Comparison of ENCODE assay signal across 20 cellular contexts in the genomic region with DNA sequence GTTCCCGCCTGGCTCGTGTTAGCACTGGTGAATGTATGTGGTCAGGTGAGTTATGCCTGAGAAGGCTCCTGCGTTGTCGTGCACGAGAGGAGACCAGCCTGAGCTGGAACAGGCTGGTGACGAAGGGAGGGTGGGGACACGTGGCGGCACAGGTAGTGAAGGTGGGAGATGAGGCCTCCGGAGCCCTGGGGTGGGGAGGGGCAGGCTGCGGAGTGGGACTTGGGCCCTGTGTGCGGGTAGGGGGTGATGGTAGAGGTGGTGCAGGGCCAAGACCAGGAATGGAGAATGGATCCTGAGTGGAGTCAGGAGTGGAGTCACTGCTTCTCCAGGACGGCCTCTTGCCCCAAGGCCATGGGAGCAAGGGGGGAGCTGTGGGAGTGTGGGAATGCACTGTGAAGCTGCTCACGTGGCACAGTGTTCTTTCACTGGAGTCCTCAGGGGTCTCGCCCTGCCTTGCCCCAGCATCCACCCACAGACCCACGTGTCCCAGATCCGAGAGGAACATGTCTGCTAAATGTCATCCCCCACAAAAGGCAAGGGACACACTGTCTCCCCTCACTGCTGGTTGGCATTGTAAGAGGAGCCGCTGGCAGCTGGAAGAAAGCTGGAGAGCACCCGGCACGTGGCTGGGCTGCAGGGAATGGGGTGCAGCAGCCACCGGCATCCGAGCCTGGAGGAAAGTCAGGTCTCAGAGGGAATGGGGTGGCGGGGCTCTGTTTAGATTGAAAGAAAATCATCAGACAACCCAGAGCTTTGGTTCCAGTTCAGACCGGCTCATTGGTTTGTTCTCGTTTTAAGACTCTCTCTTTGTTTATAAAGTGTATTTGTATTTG.
"Had no signal": no experiment of that assay in that cellular context is flagged by ENCODE, and none has a peak within 500 bp of the region (broad histone marks: within the 10 kb centered on the region; RNA-seq: fewer than 3 reads in every experiment).

No MANE protein-coding gene starts in this region.

- H3K27me3 Mint-ChIP-seq: activated CD4-positive, alpha-beta T cell treated with anti-CD3 and anti-CD28 coated beads, Interleukin-2, amount 10 ng/mL, durations not matched to agents 24 days and 14 days had no signal

- FAIRE-seq: endometrium, kidney had no signal

- H3K9me3 ChIP-seq: left ventricle myocardium inferior, psoas muscle, sigmoid colon, thyroid gland, uterus had no signal

- H3K4me3 Mint-ChIP-seq: activated CD4-positive, alpha-beta T cell treated with anti-CD3 and anti-CD28 coated beads, Interleukin-2, amount 10 ng/mL, durations not matched to agents 24 days and 14 days; activated naive CD8-positive, alpha-beta T cell treated with anti-CD3 and anti-CD28 coated beads, Interleukin-2, amount 10 ng/mL, durations not matched to agents 7 days and 5 days; activated T-helper 1 cell treated with anti-CD3 and anti-CD28 coated beads, Interleukin-12 subunit alpha, Interleukin-12 subunit beta, Interleukin-2, Interleukin-4 antibody, amounts not matched to agents 30 ng/mL and 10 ng/mL and 1 ng/mL, durations not matched to agents 14 hours and 24 hours and 36 hours; memory B cell; nephron progenitor cell; stimulated activated memory B cell treated with anti-CD40 and anti-IgM and Interleukin-4, amounts not matched to agents 10 μg/mL and 1 μg/mL and 100 μg/mL, for 72 hours had no signal

- H3K27ac ChIP-seq: dorsolateral prefrontal cortex, left ventricle myocardium inferior, psoas muscle, sigmoid colon, thyroid gland, uterus had no signal

- H3K9me3 Mint-ChIP-seq: activated CD4-positive, alpha-beta T cell treated with anti-CD3 and anti-CD28 coated beads, Interleukin-2, amount 10 ng/mL, durations not matched to agents 24 days and 14 days; activated naive CD8-positive, alpha-beta T cell treated with anti-CD3 and anti-CD28 coated beads, Interleukin-2, amount 10 ng/mL, durations not matched to agents 7 days and 5 days; activated T-helper 1 cell treated with anti-CD3 and anti-CD28 coated beads, Interleukin-12 subunit alpha, Interleukin-12 subunit beta, Interleukin-2, Interleukin-4 antibody, amounts not matched to agents 30 ng/mL and 10 ng/mL and 1 ng/mL, durations not matched to agents 14 hours and 24 hours and 36 hours had no signal

- H3K27me3 ChIP-seq: sigmoid colon, thyroid gland, uterus had no signal

- H3K36me3 ChIP-seq: left ventricle myocardium inferior, sigmoid colon, thyroid gland, uterus had no signal

- H3K4me1 ChIP-seq: left ventricle myocardium inferior, psoas muscle, thyroid gland, uterus had no signal

- H3K27ac Mint-ChIP-seq: activated CD4-positive, alpha-beta T cell treated with anti-CD3 and anti-CD28 coated beads, Interleukin-2, amount 10 ng/mL, durations not matched to agents 24 days and 14 days; activated naive CD8-positive, alpha-beta T cell treated with anti-CD3 and anti-CD28 coated beads, Interleukin-2, amount 10 ng/mL, durations not matched to agents 7 days and 5 days; activated T-helper 1 cell treated with anti-CD3 and anti-CD28 coated beads, Interleukin-12 subunit alpha, Interleukin-12 subunit beta, Interleukin-2, Interleukin-4 antibody, amounts not matched to agents 30 ng/mL and 10 ng/mL and 1 ng/mL, durations not matched to agents 14 hours and 24 hours and 36 hours; memory B cell; nephron progenitor cell; stimulated activated memory B cell treated with anti-CD40 and anti-IgM and Interleukin-4, amounts not matched to agents 10 μg/mL and 1 μg/mL and 100 μg/mL, for 72 hours had no signal

- H3K4me1 Mint-ChIP-seq: activated CD4-positive, alpha-beta T cell treated with anti-CD3 and anti-CD28 coated beads, Interleukin-2, amount 10 ng/mL, durations not matched to agents 24 days and 14 days; activated naive CD8-positive, alpha-beta T cell treated with anti-CD3 and anti-CD28 coated beads, Interleukin-2, amount 10 ng/mL, durations not matched to agents 7 days and 5 days; nephron progenitor cell; stimulated activated memory B cell treated with anti-CD40 and anti-IgM and Interleukin-4, amounts not matched to agents 10 μg/mL and 1 μg/mL and 100 μg/mL, for 72 hours had no signal

- DNase-seq: activated CD4-positive, alpha-beta T cell treated with anti-CD3 and anti-CD28 coated beads, Interleukin-2, amount 10 ng/mL, durations not matched to agents 24 days and 14 days; activated CD4-positive, CD25-positive, alpha-beta regulatory T cell; activated naive CD4-positive, alpha-beta T cell; activated naive CD8-positive, alpha-beta T cell treated with anti-CD3 and anti-CD28 coated beads, Interleukin-2, amount 10 ng/mL, durations not matched to agents 7 days and 5 days; aorta; dorsolateral prefrontal cortex; hypothalamus; kidney; left ventricle myocardium inferior; nephron progenitor cell; psoas muscle; sigmoid colon; stimulated activated CD4-positive, alpha-beta T cell treated with anti-CD3 and anti-CD28 coated beads, Interleukin-12 subunit alpha, Interleukin-12 subunit beta, amount 100 ng/mL, for 4 hours; stimulated activated CD4-positive, alpha-beta T cell treated with anti-CD3 and anti-CD28 coated beads, Interleukin-2, amount 100 ng/mL, for 24 hours; thyroid gland; uterus had no signal

- H3K36me3 Mint-ChIP-seq: activated naive CD8-positive, alpha-beta T cell treated with anti-CD3 and anti-CD28 coated beads, Interleukin-2, amount 10 ng/mL, durations not matched to agents 7 days and 5 days; memory B cell; stimulated activated memory B cell treated with anti-CD40 and anti-IgM and Interleukin-4, amounts not matched to agents 10 μg/mL and 1 μg/mL and 100 μg/mL, for 72 hours had no signal

- H3K4me3 ChIP-seq: dorsolateral prefrontal cortex, left ventricle myocardium inferior, psoas muscle, sigmoid colon, thyroid gland, uterus had no signal
